ENCODE assay signal across 8 cellular contexts in genomic region chr11:8099291-8099899, GRCh38. TPM values are rescaled to one million over a fixed set of nuclear protein-coding genes. Genes with fewer than 3 reads are reported as not detected.
A peak's percentile ranks its signal among the peaks of the same experiment; 100 is the strongest.
DNase-seq lines count a peak whose midpoint lies in the region; ATAC-seq and TF ChIP-seq lines count a peak whose summit lies in the region.

No MANE protein-coding gene starts in this region.

- no peaks in the 10 kb centered on the region for H4K20me1 ChIP-seq in KMS-11 (ENCODE audit: insufficient read depth)
- H4K20me1 ChIP-seq in smooth muscle cell (ENCODE audit: low read depth), result no peaks in the 10 kb centered on the region

- TF ChIP-seq CTCF in KMS-11 (conservative IDR thresholded peaks at IDR 0.05; ENCODE audit: low read depth, low read length), result peak; percentile 91
- peak; percentile 82 for TF ChIP-seq CTCF in smooth muscle cell (IDR thresholded peaks at IDR 0.05; ENCODE audit: borderline replicate concordance, insufficient read depth, poor library complexity, severe bottlenecking)

- no peak overlapping the region for H3K4me3 ChIP-seq in KMS-11 (IDR thresholded peaks at IDR 0.05; ENCODE audit: insufficient read depth, low read depth, low read length)
- H3K4me3 ChIP-seq in right cardiac atrium (ENCODE audit: low read length), result no peak overlapping the region
- no peak overlapping the region for H3K4me3 ChIP-seq in smooth muscle cell

- no peak overlapping the region for H3K4me2 ChIP-seq in KMS-11
- no peak overlapping the region for H3K4me2 ChIP-seq in smooth muscle cell

- 53% methylated on average over 3 of the region's 3 CpGs for WGBS in right cardiac atrium
- 58% methylated on average over 3 of the region's 3 CpGs for WGBS in smooth muscle cell (ENCODE audit: low lambda C conversion rate)

- ATAC-seq in GM18867 (IDR thresholded peaks at IDR 0.05; ENCODE audit: unreplicated experiment) (peak; percentile 78), right cardiac atrium (peak; percentile 38 to 43), HG03280 (IDR thresholded peaks at IDR 0.05; ENCODE audit: unreplicated experiment) (no peak)

- H2AFZ ChIP-seq in KMS-11 (ENCODE audit: low read depth) (no peak overlapping the region), smooth muscle cell (ENCODE audit: low read depth) (no peak overlapping the region)

- peak; percentile 44 to 53 for DNase-seq in AML-193 (lab: John Stamatoyannopoulos, UW)
- DNase-seq in T-helper 1 cell, result peak; percentile 35 to 69 (median 55)
- peak in 41 of 56 donors; percentile 27 to 89 (median 53) for DNase-seq in amygdala (lab: John Stamatoyannopoulos, UW)
- peak; percentile 72 to 91 (median 78) for DNase-seq in right cardiac atrium
- no peak for DNase-seq in smooth muscle cell (lab: John Stamatoyannopoulos, UW; ENCODE audit: unreplicated experiment)

- H3K36me3 ChIP-seq in KMS-11 (ENCODE audit: insufficient read depth), result no peaks in the 10 kb centered on the region
- no peaks in the 10 kb centered on the region for H3K36me3 ChIP-seq in smooth muscle cell (ENCODE audit: low read depth)

- intact Hi-C loops in right cardiac atrium (cut with DNase I), result loop anchor here in 3 of 4 donors (2.0 to 10.0 kb wide), 3 partner anchors 92 to 205 kb away; no protein-coding TSS in a partner anchor

- H3K9me3 ChIP-seq in right cardiac atrium (ENCODE audit: control insufficient read depth, low read length) (no peaks in the 10 kb centered on the region), smooth muscle cell (replicated peaks; ENCODE audit: low read depth) (no peaks in the 10 kb centered on the region)

- no peak overlapping the region for H3K9ac ChIP-seq in KMS-11
- no peak overlapping the region for H3K9ac ChIP-seq in smooth muscle cell (ENCODE audit: low read depth)

- H3K79me2 ChIP-seq in KMS-11 (ENCODE audit: insufficient read depth, low read depth) (no peaks in the 10 kb centered on the region), smooth muscle cell (ENCODE audit: low read depth) (no peaks in the 10 kb centered on the region)

- H3K27ac ChIP-seq in KMS-11 (no peak overlapping the region), right cardiac atrium (ENCODE audit: low read length) (no peak overlapping the region), smooth muscle cell (ENCODE audit: low read depth) (no peak overlapping the region)

- H3K27me3 ChIP-seq in KMS-11 (ENCODE audit: insufficient read depth, low read depth) (no peaks in the 10 kb centered on the region), right cardiac atrium (ENCODE audit: control insufficient read depth, insufficient read depth) (no peaks in the 10 kb centered on the region), smooth muscle cell (ENCODE audit: low read depth) (no peaks in the 10 kb centered on the region)

- no peaks in the 10 kb centered on the region for H3K4me1 ChIP-seq in KMS-11 (ENCODE audit: low read depth, poor library complexity, severe bottlenecking)
- no peaks in the 10 kb centered on the region for H3K4me1 ChIP-seq in right cardiac atrium (ENCODE audit: control insufficient read depth, insufficient read depth, low read length)
- no peaks in the 10 kb centered on the region for H3K4me1 ChIP-seq in smooth muscle cell (ENCODE audit: low read depth)

- no peaks in the 10 kb centered on the region for H3F3A ChIP-seq in smooth muscle cell (ENCODE audit: low read depth)

RNA-seq across cellular contexts. Expression of gene TUB, which starts 18.4 kb away (rescaled TPM):
- total RNA-seq in right cardiac atrium (10 to 100 TPM; 24.8 to 31.2 (median 28.0) TPM), smooth muscle cell (9.5 and 11.5 TPM in 2 replicates)
- polyA plus RNA-seq in right cardiac atrium (10.0 TPM), smooth muscle cell (5.2 and 6.0 TPM in 2 replicates)
